ENCODE assay signal across 1 cellular context in the genomic region with DNA sequence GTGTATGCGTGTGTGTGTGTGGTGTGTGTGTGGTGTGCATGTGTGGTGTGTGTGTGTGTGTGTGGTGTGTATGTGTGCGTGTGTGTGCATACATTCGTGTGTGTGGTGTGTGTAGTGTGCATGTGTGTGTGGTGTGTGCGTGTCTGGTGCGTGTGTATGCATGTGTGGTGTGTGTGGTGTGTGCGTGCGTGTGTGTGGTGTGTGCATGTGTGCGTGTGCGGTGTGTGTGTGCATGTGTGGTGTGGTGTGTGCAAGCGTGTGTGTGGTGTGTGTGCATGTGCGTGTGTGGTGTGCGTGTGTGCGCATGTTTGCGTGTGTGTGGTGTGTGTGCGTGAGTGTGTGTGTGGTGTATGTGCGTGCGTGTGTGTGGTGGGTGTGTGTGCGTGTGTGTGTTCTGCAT.
TF ChIP-seq lines count a peak whose summit lies in the region.

No MANE protein-coding gene starts in this region.

TF ChIP-seq in H1, 55 proteins besides CTCF, POLR2A, EP300 and RAD21 (continued from another document):
- TF ChIP-seq, protein P1, sequence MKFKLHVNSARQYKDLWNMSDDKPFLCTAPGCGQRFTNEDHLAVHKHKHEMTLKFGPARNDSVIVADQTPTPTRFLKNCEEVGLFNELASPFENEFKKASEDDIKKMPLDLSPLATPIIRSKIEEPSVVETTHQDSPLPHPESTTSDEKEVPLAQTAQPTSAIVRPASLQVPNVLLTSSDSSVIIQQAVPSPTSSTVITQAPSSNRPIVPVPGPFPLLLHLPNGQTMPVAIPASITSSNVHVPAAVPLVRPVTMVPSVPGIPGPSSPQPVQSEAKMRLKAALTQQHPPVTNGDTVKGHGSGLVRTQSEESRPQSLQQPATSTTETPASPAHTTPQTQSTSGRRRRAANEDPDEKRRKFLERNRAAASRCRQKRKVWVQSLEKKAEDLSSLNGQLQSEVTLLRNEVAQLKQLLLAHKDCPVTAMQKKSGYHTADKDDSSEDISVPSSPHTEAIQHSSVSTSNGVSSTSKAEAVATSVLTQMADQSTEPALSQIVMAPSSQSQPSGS (IDR thresholded peaks at IDR 0.05; ENCODE audit: low read length): no peak
- TF ChIP-seq JUND (IDR thresholded peaks at IDR 0.05; ENCODE audit: low read length): no peak
- no peak for TF ChIP-seq POU5F1 (IDR thresholded peaks at IDR 0.05; ENCODE audit: low read depth, low read length)
- TF ChIP-seq, protein P2, sequence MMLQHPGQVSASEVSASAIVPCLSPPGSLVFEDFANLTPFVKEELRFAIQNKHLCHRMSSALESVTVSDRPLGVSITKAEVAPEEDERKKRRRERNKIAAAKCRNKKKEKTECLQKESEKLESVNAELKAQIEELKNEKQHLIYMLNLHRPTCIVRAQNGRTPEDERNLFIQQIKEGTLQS (IDR thresholded peaks at IDR 0.05; ENCODE audit: insufficient read depth, low read depth, low read length): no peak
- TF ChIP-seq BCL11A (IDR thresholded peaks at IDR 0.05; ENCODE audit: low read depth in 2 of 2, low read length in 2 of 2): no peak
- TF ChIP-seq SRF (IDR thresholded peaks at IDR 0.05; ENCODE audit: low read depth, low read length): no peak
